ENCODE assay signal across 32 cellular contexts in genomic region chr6:162765251-162765650, GRCh38.
"Had no signal": no experiment of that assay in that cellular context is flagged by ENCODE, and none has a peak within 500 bp of the region (broad histone marks: within the 10 kb centered on the region; RNA-seq: fewer than 3 reads in every experiment).

No MANE protein-coding gene starts in this region.

- ATAC-seq: activated CD4-positive, CD25-positive, alpha-beta regulatory T cell treated with anti-CD3 and anti-CD28 coated beads, Interleukin-2, amount 50 U/mL, for 24 hours; activated CD8-positive, alpha-beta T cell treated with anti-CD3 and anti-CD28 coated beads for 36 hours; activated T-cell treated with anti-CD3 and anti-CD28 coated beads, Interleukin-2, amount 50 U/mL, for 4 hours; activated T-helper 17 cell treated with anti-CD3 and anti-CD28 coated beads, Interleukin-2, amount 50 U/mL, for 72 hours; esophagus mucosa; T-helper 17 cell had no signal

- FAIRE-seq: astrocyte, bronchial epithelial cell had no signal

- H3K27me3 Mint-ChIP-seq: activated B cell treated with CpG ODN at 0.5 μM for 24 hours; activated CD8-positive, alpha-beta T cell treated with anti-CD3 and anti-CD28 coated beads for 36 hours; central memory CD8-positive, alpha-beta T cell; dendritic cell treated with granulocyte-macrophage colony-stimulating factor and Interleukin-4, amounts not matched to agents 40 ng/mL and 50 ng/mL, for 4 days; T-helper 17 cell had no signal

- H3K27ac Mint-ChIP-seq: activated B cell treated with CpG ODN at 0.5 μM for 24 hours; activated CD8-positive, alpha-beta T cell treated with anti-CD3 and anti-CD28 coated beads for 36 hours; activated naive CD8-positive, alpha-beta T cell; activated T-helper 17 cell treated with anti-CD3 and anti-CD28 coated beads, Interleukin-2, amount 50 U/mL, for 72 hours; dendritic cell treated with granulocyte-macrophage colony-stimulating factor and Interleukin-4, amounts not matched to agents 40 ng/mL and 50 ng/mL, for 4 days; endodermal cell; T-helper 17 cell; T-helper 2 cell treated with Interferon-gamma antibody and Interleukin-4, amounts not matched to agents 5 μg/mL and 100 μg/mL, for 36 hours had no signal

- H3K4me1 Mint-ChIP-seq: activated B cell treated with CpG ODN at 0.5 μM for 24 hours; activated T-helper 17 cell treated with anti-CD3 and anti-CD28 coated beads, Interleukin-2, amount 50 U/mL, for 72 hours; central memory CD8-positive, alpha-beta T cell; endodermal cell had no signal

- H3K4me3 Mint-ChIP-seq: activated B cell treated with CpG ODN at 0.5 μM for 24 hours; activated CD8-positive, alpha-beta T cell treated with anti-CD3 and anti-CD28 coated beads for 36 hours; activated naive CD8-positive, alpha-beta T cell; activated T-cell treated with anti-CD3 and anti-CD28 coated beads, Interleukin-2, amount 50 U/mL, for 4 hours; activated T-helper 17 cell treated with anti-CD3 and anti-CD28 coated beads, Interleukin-2, amount 50 U/mL, for 72 hours; central memory CD8-positive, alpha-beta T cell; dendritic cell treated with granulocyte-macrophage colony-stimulating factor and Interleukin-4, amounts not matched to agents 40 ng/mL and 50 ng/mL, for 4 days; endodermal cell; T-helper 17 cell; T-helper 2 cell treated with Interferon-gamma antibody and Interleukin-4, amounts not matched to agents 5 μg/mL and 100 μg/mL, for 36 hours had no signal

- DNase-seq: activated B cell treated with CpG ODN at 0.5 μM for 24 hours; activated CD4-positive, alpha-beta T cell treated with anti-CD3 and anti-CD28 coated beads for 48 hours; activated CD4-positive, alpha-beta T cell treated with anti-CD3 and anti-CD28 coated beads, Interleukin-2, amount 50 U/mL, for 1 hour; activated CD4-positive, alpha-beta T cell treated with anti-CD3 and anti-CD28 coated beads, Interleukin-2, amount 50 U/mL, for 48 hours; activated CD8-positive, alpha-beta memory T cell treated with anti-CD3 and anti-CD28 coated beads for 24 hours; activated CD8-positive, alpha-beta T cell treated with anti-CD3 and anti-CD28 coated beads for 36 hours; activated effector memory CD4-positive, alpha-beta T cell treated with Interleukin-2 at 50 U/mL for 16 hours; activated gamma-delta T cell treated with Interleukin-2 at 50 U/mL for 16 hours; activated naive CD4-positive, alpha-beta T cell treated with anti-CD3 and anti-CD28 coated beads, Interleukin-2, amount 50 U/mL, for 16 hours; activated naive CD4-positive, alpha-beta T cell treated with Interleukin-2 at 50 U/mL for 16 hours; activated T-cell treated with anti-CD3 and anti-CD28 coated beads, Interleukin-2, amount 50 U/mL, for 4 hours; amniotic stem cell; anterior cingulate cortex; brain microvascular endothelial cell; dorsolateral prefrontal cortex; effector memory CD4-positive, alpha-beta T cell; endodermal cell; foreskin fibroblast; glutamatergic neuron; T-helper 1 cell; T-helper 17 cell; T1000; WERI-Rb-1 had no signal
